Comparison of ENCODE assay signal across 34 cellular contexts in the genomic region with DNA sequence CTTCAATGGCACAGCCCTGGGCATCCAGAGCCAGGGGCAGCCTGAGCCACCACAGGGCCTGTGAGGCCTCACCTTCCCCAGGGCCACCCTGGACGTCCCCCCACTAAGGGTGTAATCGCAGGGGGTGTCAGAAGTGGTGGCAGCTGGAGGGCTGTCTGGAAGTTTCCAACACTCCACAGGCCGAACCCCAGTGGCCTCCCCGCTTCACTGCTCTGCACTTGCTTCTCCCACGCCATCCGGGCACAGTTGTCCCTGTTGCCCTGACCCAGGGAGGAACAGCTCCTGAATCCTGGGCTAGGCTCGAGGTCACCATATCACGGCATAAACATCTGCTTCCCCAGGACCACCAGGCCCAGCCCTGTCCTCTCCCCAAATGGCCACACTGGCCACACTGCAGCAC.
"Had no signal": no experiment of that assay in that cellular context is flagged by ENCODE, and none has a peak within 500 bp of the region (broad histone marks: within the 10 kb centered on the region; RNA-seq: fewer than 3 reads in every experiment).

No MANE protein-coding gene starts in this region.

- DNase-seq: activated CD4-positive, alpha-beta T cell treated with anti-CD3 and anti-CD28 coated beads, Interleukin-2, amount 10 ng/mL, durations not matched to agents 24 days and 14 days; activated CD4-positive, alpha-beta T cell treated with anti-CD3 and anti-CD28 coated beads, Interleukin-2, amount 50 U/mL, for 4 hours; activated CD8-positive, alpha-beta T cell treated with anti-CD3 and anti-CD28 coated beads for 36 hours; activated effector memory CD4-positive, alpha-beta T cell treated with anti-CD3 and anti-CD28 coated beads, Interleukin-2, amount 50 U/mL, for 16 hours; activated naive CD4-positive, alpha-beta T cell; activated naive CD8-positive, alpha-beta T cell treated with anti-CD3 and anti-CD28 coated beads, Interleukin-2, amount 10 ng/mL, durations not matched to agents 7 days and 5 days; activated T-cell treated with anti-CD3 and anti-CD28 coated beads, Interleukin-2, amount 50 U/mL, for 1 hour; activated T-cell treated with anti-CD3 and anti-CD28 coated beads, Interleukin-2, amount 50 U/mL, for 72 hours; adrenal gland; body of pancreas; caudate nucleus; Karpas-422; KBM-7; MG63; NCI-H1048; NCI-H1105 treated with DMSO at 0.1 percent for 48 hours; NCI-H1436; NCI-H1694 treated with DMSO at 0.1 percent for 48 hours; NCI-H2029; NCI-H345; NCI-H524 treated with DMSO at 0.1 percent for 48 hours; NK-92 treated with Interleukin-12 subunit alpha and Interleukin-12 subunit beta, amount 100 ng/mL, for 24 hours; PC-9; Right ventricle myocardium superior; SJCRH30; T1000; WERI-Rb-1 had no signal

- FAIRE-seq: astrocyte, RCC 7860 had no signal

- H2AFZ ChIP-seq: PC-9 had no signal

- H3K4me3 Mint-ChIP-seq: activated CD4-positive, alpha-beta T cell treated with anti-CD3 and anti-CD28 coated beads, Interleukin-2, amount 10 ng/mL, durations not matched to agents 24 days and 14 days; activated CD8-positive, alpha-beta T cell treated with anti-CD3 and anti-CD28 coated beads for 36 hours; activated naive CD4-positive, alpha-beta T cell treated with anti-CD3 and anti-CD28 coated beads, Interleukin-2, amount 50 U/mL, for 24 hours; activated naive CD8-positive, alpha-beta T cell treated with anti-CD3 and anti-CD28 coated beads, Interleukin-2, amount 10 ng/mL, durations not matched to agents 7 days and 5 days; activated T-cell treated with anti-CD3 and anti-CD28 coated beads, Interleukin-2, amount 50 U/mL, for 72 hours; activated T-helper 17 cell treated with anti-CD3 and anti-CD28 coated beads, Interleukin-2, amount 50 U/mL, for 72 hours had no signal

- ATAC-seq: activated CD8-positive, alpha-beta T cell treated with anti-CD3 and anti-CD28 coated beads for 36 hours; activated T-cell treated with anti-CD3 and anti-CD28 coated beads, Interleukin-2, amount 50 U/mL, for 72 hours; activated T-helper 17 cell treated with anti-CD3 and anti-CD28 coated beads, Interleukin-2, amount 50 U/mL, for 72 hours; body of pancreas had no signal

- H3K27ac ChIP-seq: adrenal gland, body of pancreas, breast epithelium, PC-9, RWPE1, SJCRH30, SK-N-MC, WERI-Rb-1 had no signal

- H3K9me3 ChIP-seq: adrenal gland, body of pancreas, breast epithelium, MG63, SJCRH30 had no signal

- H3K4me1 ChIP-seq: adrenal gland, body of pancreas, breast epithelium had no signal

- H3K27me3 ChIP-seq: adrenal gland, body of pancreas, breast epithelium, MG63, SJCRH30 had no signal

- H3K27ac Mint-ChIP-seq: activated CD4-positive, alpha-beta T cell treated with anti-CD3 and anti-CD28 coated beads, Interleukin-2, amount 10 ng/mL, durations not matched to agents 24 days and 14 days; activated CD8-positive, alpha-beta T cell treated with anti-CD3 and anti-CD28 coated beads for 36 hours; activated naive CD4-positive, alpha-beta T cell treated with anti-CD3 and anti-CD28 coated beads, Interleukin-2, amount 50 U/mL, for 24 hours; activated naive CD8-positive, alpha-beta T cell treated with anti-CD3 and anti-CD28 coated beads, Interleukin-2, amount 10 ng/mL, durations not matched to agents 7 days and 5 days; activated T-cell treated with anti-CD3 and anti-CD28 coated beads, Interleukin-2, amount 50 U/mL, for 72 hours; activated T-helper 17 cell treated with anti-CD3 and anti-CD28 coated beads, Interleukin-2, amount 50 U/mL, for 72 hours had no signal

- H3K36me3 ChIP-seq: adrenal gland, breast epithelium, SJCRH30 had no signal

- H3K4me3 ChIP-seq: adrenal gland, body of pancreas, breast epithelium, MG63, PC-9, SJCRH30, SK-N-MC had no signal

- H3K27me3 Mint-ChIP-seq: activated CD8-positive, alpha-beta T cell treated with anti-CD3 and anti-CD28 coated beads for 36 hours; activated naive CD4-positive, alpha-beta T cell treated with anti-CD3 and anti-CD28 coated beads, Interleukin-2, amount 50 U/mL, for 24 hours; activated T-helper 17 cell treated with anti-CD3 and anti-CD28 coated beads, Interleukin-2, amount 50 U/mL, for 72 hours had no signal

- H3K4me2 ChIP-seq: PC-9 had no signal

- H3K9me3 Mint-ChIP-seq: activated naive CD4-positive, alpha-beta T cell treated with anti-CD3 and anti-CD28 coated beads, Interleukin-2, amount 50 U/mL, for 24 hours had no signal
